Comparison of ENCODE assay signal across 8 cellular contexts in the genomic region with DNA sequence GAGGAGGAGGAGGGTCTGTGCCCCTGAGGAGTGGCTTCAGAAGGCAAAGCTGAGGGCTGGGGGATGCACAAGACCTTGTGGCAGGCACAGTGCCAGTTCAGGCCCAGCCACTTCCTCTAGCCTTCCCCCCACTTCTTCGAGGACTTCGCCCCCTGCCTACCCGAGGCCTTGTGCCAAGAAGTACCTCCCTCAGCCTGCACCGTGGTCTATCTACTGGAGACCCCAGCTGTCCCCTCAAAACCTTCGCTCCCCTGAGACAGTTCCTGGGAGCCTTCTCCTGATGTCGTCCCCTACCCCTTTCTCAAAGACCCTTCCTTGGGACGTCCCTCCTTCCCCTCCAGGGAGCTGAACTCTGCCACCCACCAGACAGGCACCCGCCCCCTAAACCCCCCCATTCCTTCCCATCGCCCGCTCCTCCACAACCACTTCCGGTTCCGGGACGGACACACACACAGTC. TPM values are rescaled to one million over a fixed set of nuclear protein-coding genes. Genes with fewer than 3 reads are reported as not detected.
DNase-seq lines count a peak whose midpoint lies in the region; ATAC-seq and TF ChIP-seq lines count a peak whose summit lies in the region.

No MANE protein-coding gene starts in this region.

- H3K4me3 ChIP-seq in ACC112 (ENCODE audit: low read depth, low read length) = peak overlapping the region; percentile 92

- no peak overlapping the region for H2AFZ ChIP-seq in ACC112 (ENCODE audit: low read length, unreplicated experiment)

- H3K27ac Mint-ChIP-seq in glutamatergic neuron (ENCODE audit: unreplicated experiment) (peak overlapping the region; percentile 96), progenitor cell of endocrine pancreas (peak overlapping the region; percentile 97)

- H3K4me3 Mint-ChIP-seq in glutamatergic neuron (ENCODE audit: unreplicated experiment) (peak overlapping the region; percentile 94), progenitor cell of endocrine pancreas (ENCODE audit: low read depth) (peak overlapping the region; percentile 89)

- peaks cover 8% of the 10 kb centered on the region for H3K36me3 Mint-ChIP-seq in glutamatergic neuron (ENCODE audit: unreplicated experiment)
- H3K36me3 Mint-ChIP-seq in progenitor cell of endocrine pancreas (ENCODE audit: insufficient read depth) = peaks cover 7% of the 10 kb centered on the region

- DNase-seq in activated gamma-delta T cell treated with anti-CD3 and anti-CD28 coated beads, Interleukin-2, amount 50 U/mL, for 16 hours (ENCODE audit: low read depth) = peak; percentile 72
- no peak for DNase-seq in glutamatergic neuron
- no peak for DNase-seq in progenitor cell of endocrine pancreas (ENCODE audit: low spot score, unreplicated experiment)
- DNase-seq in NCI-H345 (lab: John Stamatoyannopoulos, UW) = no peak
- DNase-seq in cerebellar cortex (ENCODE audit: low spot score) = no peak

- H3K27me3 Mint-ChIP-seq in glutamatergic neuron (ENCODE audit: unreplicated experiment) (peaks cover 16% of the 10 kb centered on the region), progenitor cell of endocrine pancreas (peaks cover 6% of the 10 kb centered on the region)

- H3K4me1 Mint-ChIP-seq in glutamatergic neuron (ENCODE audit: low read depth, unreplicated experiment) = peaks cover 26% of the 10 kb centered on the region
- peaks cover 34% of the 10 kb centered on the region for H3K4me1 Mint-ChIP-seq in progenitor cell of endocrine pancreas (ENCODE audit: low read depth)

- peaks cover 62% of the 10 kb centered on the region for H3K79me2 ChIP-seq in ACC112 (ENCODE audit: control insufficient read depth, insufficient read depth, low read length, unreplicated experiment)

- H3K27me3 ChIP-seq in ACC112 (ENCODE audit: insufficient read depth, low read length) = no peaks in the 10 kb centered on the region

- TF ChIP-seq CTCF in glutamatergic neuron (IDR thresholded peaks at IDR 0.05; ENCODE audit: partially characterized antibody, unreplicated experiment) (no peak), progenitor cell of endocrine pancreas (IDR thresholded peaks at IDR 0.05; ENCODE audit: unreplicated experiment) (no peak)

- H3K9me3 Mint-ChIP-seq in glutamatergic neuron (ENCODE audit: unreplicated experiment) (peaks cover 12% of the 10 kb centered on the region), progenitor cell of endocrine pancreas (ENCODE audit: low read depth) (no peaks in the 10 kb centered on the region)

- H3K27ac ChIP-seq in ACC112 (ENCODE audit: low read depth, low read length) (peak overlapping the region; percentile 85), KOPT-K1 (ENCODE audit: low read depth, low read length, poor library complexity, severe bottlenecking) (peak overlapping the region; percentile 96)

- ATAC-seq in GM18511 (IDR thresholded peaks at IDR 0.05; ENCODE audit: unreplicated experiment) = peak; percentile 3

- no peaks in the 10 kb centered on the region for H3K9me3 ChIP-seq in KOPT-K1 (ENCODE audit: insufficient read depth, low read length, poor library complexity, severe bottlenecking)

- H3K36me3 ChIP-seq in ACC112 (ENCODE audit: insufficient read depth, low read length) (no peaks in the 10 kb centered on the region), KOPT-K1 (ENCODE audit: insufficient read depth, low read length) (peaks cover 40% of the 10 kb centered on the region)

- H3K4me1 ChIP-seq in ACC112 (ENCODE audit: control insufficient read depth, insufficient read depth, low read length, unreplicated experiment) = peaks cover 31% of the 10 kb centered on the region

RNA-seq across cellular contexts. Expression of a gene that starts 0.6 kb away (rescaled TPM):
- 83.2 TPM for total RNA-seq in glutamatergic neuron (ENCODE audit: unreplicated experiment)
- total RNA-seq in progenitor cell of endocrine pancreas = 159 and 164 TPM in 2 replicates

RNA-seq across cellular contexts. Expression of a gene that starts 12.0 kb away (rescaled TPM):
- total RNA-seq in glutamatergic neuron (ENCODE audit: unreplicated experiment) = 48.8 TPM
- 2.0 and 2.4 TPM in 2 replicates for total RNA-seq in progenitor cell of endocrine pancreas

RNA-seq across cellular contexts. Expression of a gene that starts 25.7 kb away (rescaled TPM):
- 76.9 TPM for total RNA-seq in glutamatergic neuron (ENCODE audit: unreplicated experiment)
- total RNA-seq in progenitor cell of endocrine pancreas = 105 and 110 TPM in 2 replicates

RNA-seq across cellular contexts. Expression of a gene that starts 35.3 kb away (rescaled TPM):
- total RNA-seq in glutamatergic neuron (ENCODE audit: unreplicated experiment) (25.9 TPM), progenitor cell of endocrine pancreas (42.6 and 45.5 TPM in 2 replicates)

RNA-seq across cellular contexts. Expression of a gene that starts 41.3 kb away (rescaled TPM):
- 2.5 TPM for total RNA-seq in glutamatergic neuron (ENCODE audit: unreplicated experiment)
- total RNA-seq in progenitor cell of endocrine pancreas = 5.0 and 5.6 TPM in 2 replicates

Comparison
In these comparisons a context has a peak if more than half of its experiments do, and no peak if none do; other contexts are left out.
1. RNA of a gene that starts 12.0 kb away (total RNA-seq): 48.8 TPM in glutamatergic neuron (single experiment); 2.0 to 2.4 TPM in progenitor cell of endocrine pancreas; every median in the first group is over 10 times any median in the second.